Comparison of ENCODE assay signal across 1 cellular context in the genomic region with DNA sequence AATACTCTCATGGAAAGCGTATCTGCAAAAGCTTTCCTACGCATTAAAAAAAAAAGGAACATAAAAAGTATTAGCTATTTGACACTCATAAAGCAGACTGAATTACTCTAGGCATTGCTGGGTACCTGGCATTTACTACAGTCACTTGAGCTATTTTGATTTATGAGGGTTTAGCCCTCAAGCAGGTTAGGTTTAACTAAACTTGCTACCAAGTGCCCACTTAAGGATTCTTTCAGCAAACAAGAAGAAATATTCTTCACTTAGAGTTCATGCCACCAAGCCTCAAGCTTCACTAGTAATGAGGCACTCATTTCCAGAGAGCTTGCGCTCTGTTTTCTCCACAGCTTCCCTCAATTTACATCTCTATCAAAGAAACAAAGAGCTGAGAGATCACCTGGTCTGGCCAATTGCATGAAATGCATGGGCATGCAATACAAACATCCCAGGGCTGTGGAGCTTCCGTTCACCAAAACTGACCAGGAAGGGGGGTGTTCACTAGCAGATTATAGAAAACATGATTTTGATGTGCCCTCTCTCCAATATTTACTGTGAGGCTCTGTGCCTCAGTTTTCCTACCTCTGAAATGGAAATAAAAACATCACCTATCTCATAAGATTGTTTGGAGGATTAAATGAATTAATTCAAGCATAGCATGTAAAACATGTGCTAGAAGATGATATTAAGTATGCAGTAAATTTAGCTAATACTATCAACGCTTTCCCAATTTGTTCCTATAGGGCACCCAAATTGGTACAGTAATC.
TF ChIP-seq lines count a peak whose summit lies in the region.

No MANE protein-coding gene starts in this region.

TF ChIP-seq in HepG2, 621 proteins besides CTCF, POLR2A, EP300 and RAD21:
- TF ChIP-seq, protein P1, sequence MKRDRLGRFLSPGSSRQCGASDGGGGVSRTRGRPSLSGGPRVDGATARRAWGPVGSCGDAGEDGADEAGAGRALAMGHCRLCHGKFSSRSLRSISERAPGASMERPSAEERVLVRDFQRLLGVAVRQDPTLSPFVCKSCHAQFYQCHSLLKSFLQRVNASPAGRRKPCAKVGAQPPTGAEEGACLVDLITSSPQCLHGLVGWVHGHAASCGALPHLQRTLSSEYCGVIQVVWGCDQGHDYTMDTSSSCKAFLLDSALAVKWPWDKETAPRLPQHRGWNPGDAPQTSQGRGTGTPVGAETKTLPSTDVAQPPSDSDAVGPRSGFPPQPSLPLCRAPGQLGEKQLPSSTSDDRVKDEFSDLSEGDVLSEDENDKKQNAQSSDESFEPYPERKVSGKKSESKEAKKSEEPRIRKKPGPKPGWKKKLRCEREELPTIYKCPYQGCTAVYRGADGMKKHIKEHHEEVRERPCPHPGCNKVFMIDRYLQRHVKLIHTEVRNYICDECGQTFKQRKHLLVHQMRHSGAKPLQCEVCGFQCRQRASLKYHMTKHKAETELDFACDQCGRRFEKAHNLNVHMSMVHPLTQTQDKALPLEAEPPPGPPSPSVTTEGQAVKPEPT (CRISPR knock-in tag; IDR thresholded peaks at IDR 0.05; ENCODE audit: low read depth), result no peak
- TF ChIP-seq NFATC3 (CRISPR knock-in tag; IDR thresholded peaks at IDR 0.05) (no peak), FOXJ3 (CRISPR knock-in tag; IDR thresholded peaks at IDR 0.05; ENCODE audit: borderline replicate concordance) (no peak), MXD4 (CRISPR knock-in tag; IDR thresholded peaks at IDR 0.05) (no peak), ARHGAP35 (CRISPR knock-in tag; IDR thresholded peaks at IDR 0.05; ENCODE audit: borderline replicate concordance) (no peak), RFX1 (IDR thresholded peaks at IDR 0.05) (no peak), MAFG (CRISPR knock-in tag; IDR thresholded peaks at IDR 0.05) (no peak), HIC2 (CRISPR knock-in tag; IDR thresholded peaks at IDR 0.05; ENCODE audit: low read depth) (no peak), JUND (CRISPR knock-in tag; IDR thresholded peaks at IDR 0.05) (no peak), FOXM1 (CRISPR knock-in tag; IDR thresholded peaks at IDR 0.05) (no peak), PAXIP1 (CRISPR knock-in tag; conservative IDR thresholded peaks at IDR 0.05) (no peak)
- TF ChIP-seq, protein P2, sequence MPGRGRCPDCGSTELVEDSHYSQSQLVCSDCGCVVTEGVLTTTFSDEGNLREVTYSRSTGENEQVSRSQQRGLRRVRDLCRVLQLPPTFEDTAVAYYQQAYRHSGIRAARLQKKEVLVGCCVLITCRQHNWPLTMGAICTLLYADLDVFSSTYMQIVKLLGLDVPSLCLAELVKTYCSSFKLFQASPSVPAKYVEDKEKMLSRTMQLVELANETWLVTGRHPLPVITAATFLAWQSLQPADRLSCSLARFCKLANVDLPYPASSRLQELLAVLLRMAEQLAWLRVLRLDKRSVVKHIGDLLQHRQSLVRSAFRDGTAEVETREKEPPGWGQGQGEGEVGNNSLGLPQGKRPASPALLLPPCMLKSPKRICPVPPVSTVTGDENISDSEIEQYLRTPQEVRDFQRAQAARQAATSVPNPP (CRISPR knock-in tag; IDR thresholded peaks at IDR 0.05), result no peak
